ENCODE assay signal across 14 cellular contexts in genomic region chr3:58537412-58538301, GRCh38. TPM values are rescaled to one million over a fixed set of nuclear protein-coding genes. Genes with fewer than 3 reads are reported as not detected.
DNase-seq lines count a peak whose midpoint lies in the region; ATAC-seq and TF ChIP-seq lines count a peak whose summit lies in the region.
"Had no signal": no experiment of that assay in that cellular context is flagged by ENCODE, and none has a peak within 500 bp of the region (broad histone marks: within the 10 kb centered on the region; RNA-seq: fewer than 3 reads in every experiment).

No MANE protein-coding gene starts in this region.

- H3K36me3 ChIP-seq in cardiac muscle cell (no peaks in the 10 kb centered on the region), esophagus muscularis mucosa (peaks cover 0 to 24% (median 16%) of the 10 kb centered on the region in 4 donors), neural progenitor cell (no peaks in the 10 kb centered on the region), upper lobe of right lung (no peaks in the 10 kb centered on the region)

- no peaks in the 10 kb centered on the region for H3K79me2 ChIP-seq in neural progenitor cell (ENCODE audit: low read depth)

- TF ChIP-seq CTCF in cardiac muscle cell (IDR thresholded peaks at IDR 0.05; ENCODE audit: low read depth, low read length) (no peak), esophagus muscularis mucosa (IDR thresholded peaks at IDR 0.05) (no peak), neural progenitor cell (IDR thresholded peaks at IDR 0.05) (no peak), upper lobe of right lung (IDR thresholded peaks at IDR 0.05) (no peak)

- H3K4me3 Mint-ChIP-seq in neural progenitor cell: no peak overlapping the region
- H3K4me3 Mint-ChIP-seq: activated CD4-positive, alpha-beta T cell treated with anti-CD3 and anti-CD28 coated beads, Interleukin-2, amount 10 ng/mL, durations not matched to agents 7 days and 5 days; activated naive CD4-positive, alpha-beta T cell treated with anti-CD3 and anti-CD28 coated beads, Interleukin-2, amount 10 ng/mL, durations not matched to agents 7 days and 5 days had no signal

- H3K27me3 Mint-ChIP-seq in neural progenitor cell (ENCODE audit: insufficient read depth, low read depth): no peaks in the 10 kb centered on the region

- H3K4me3 ChIP-seq in cardiac muscle cell (no peak overlapping the region), esophagus muscularis mucosa (peak overlapping the region in 3 of 4 donors; percentile 49 to 52 (median 50)), neural progenitor cell (no peak overlapping the region), upper lobe of right lung (no peak overlapping the region)

- H3K4me2 ChIP-seq in neural progenitor cell: no peak overlapping the region

- H3K27me3 ChIP-seq in cardiac muscle cell (no peaks in the 10 kb centered on the region), esophagus muscularis mucosa (no peaks in the 10 kb centered on the region), neural progenitor cell (no peaks in the 10 kb centered on the region), upper lobe of right lung (no peaks in the 10 kb centered on the region)

- H3K4me1 Mint-ChIP-seq in neural progenitor cell: peaks cover 29% of the 10 kb centered on the region

- no peaks in the 10 kb centered on the region for H3F3A ChIP-seq in neural progenitor cell (ENCODE audit: low read depth)

- ATAC-seq in Right ventricle myocardium superior (ENCODE audit: poor library complexity) (no peak), upper lobe of right lung (peak; percentile 68)
- ATAC-seq: stimulated activated naive CD8-positive, alpha-beta T cell treated with anti-CD3 and anti-CD28 coated beads, Interleukin-15, Interleukin-2, amounts not matched to agents 100 U/mL and 50 U/mL, for 24 hours had no signal

- H3K4me1 ChIP-seq in cardiac muscle cell (ENCODE audit: low read depth) (peaks cover 27% of the 10 kb centered on the region), esophagus muscularis mucosa (peaks cover 28 to 43% (median 35%) of the 10 kb centered on the region in 4 donors), neural progenitor cell (peaks cover 11% of the 10 kb centered on the region), upper lobe of right lung (peaks cover 25% of the 10 kb centered on the region)

- no peak for TF ChIP-seq EP300 in esophagus muscularis mucosa (IDR thresholded peaks at IDR 0.05)

- peaks cover 2% of the 10 kb centered on the region for H3K9me3 Mint-ChIP-seq in neural progenitor cell
- H3K9me3 Mint-ChIP-seq: activated CD4-positive, alpha-beta T cell treated with anti-CD3 and anti-CD28 coated beads, Interleukin-2, amount 10 ng/mL, durations not matched to agents 7 days and 5 days; activated naive CD4-positive, alpha-beta T cell treated with anti-CD3 and anti-CD28 coated beads, Interleukin-2, amount 10 ng/mL, durations not matched to agents 7 days and 5 days had no signal

- TF ChIP-seq POLR2A in esophagus muscularis mucosa (IDR thresholded peaks at IDR 0.05; ENCODE audit: low read depth): no peak

- H3K27ac ChIP-seq in cardiac muscle cell (peak overlapping the region; percentile 94), esophagus muscularis mucosa (replicated peaks in 1 of 4) (peak overlapping the region; percentile 75 to 84 (median 82)), neural progenitor cell (no peak overlapping the region), upper lobe of right lung (peak overlapping the region; percentile 76)
- H3K27ac ChIP-seq: epithelial cell of prostate had no signal

- DNase-seq in cardiac muscle cell (ENCODE audit: low read depth in 1 of 2, low spot score in 1 of 2) (no peak), Right ventricle myocardium superior (no peak), esophagus muscularis mucosa (ENCODE audit: extremely low spot score) (peak; percentile 78), neural progenitor cell (ENCODE audit: low spot score) (no peak), upper lobe of right lung (no peak), NCI-H1092 (lab: John Stamatoyannopoulos, UW) (no peak), GDM1 (lab: John Stamatoyannopoulos, UW) (no peak), dedifferentiated amniotic fluid mesenchymal stem cell (ENCODE audit: extremely low spot score) (no peak)
- DNase-seq: activated CD4-positive, alpha-beta T cell treated with anti-CD3 and anti-CD28 coated beads, Interleukin-2, amount 10 ng/mL, durations not matched to agents 7 days and 5 days; activated naive CD4-positive, alpha-beta T cell treated with anti-CD3 and anti-CD28 coated beads, Interleukin-2, amount 10 ng/mL, durations not matched to agents 7 days and 5 days; kidney glomerular epithelial cell; NCI-H748 treated with DMSO at 0.1 percent for 48 hours; stimulated activated naive CD8-positive, alpha-beta T cell treated with anti-CD3 and anti-CD28 coated beads, Interleukin-15, Interleukin-2, amounts not matched to agents 100 U/mL and 50 U/mL, for 24 hours had no signal

- 67% methylated on average over 4 of the region's 4 CpGs for WGBS in esophagus muscularis mucosa

- H3K36me3 Mint-ChIP-seq in neural progenitor cell: no peaks in the 10 kb centered on the region
- H3K36me3 Mint-ChIP-seq: activated naive CD4-positive, alpha-beta T cell treated with anti-CD3 and anti-CD28 coated beads, Interleukin-2, amount 10 ng/mL, durations not matched to agents 7 days and 5 days had no signal

- peak overlapping the region; percentile 88 for H2AFZ ChIP-seq in neural progenitor cell (replicated peaks)

- H3K9me3 ChIP-seq in cardiac muscle cell (ENCODE audit: low read depth): no peaks in the 10 kb centered on the region
- no peaks in the 10 kb centered on the region for H3K9me3 ChIP-seq in esophagus muscularis mucosa
- no peaks in the 10 kb centered on the region for H3K9me3 ChIP-seq in neural progenitor cell (ENCODE audit: low read depth)
- no peaks in the 10 kb centered on the region for H3K9me3 ChIP-seq in upper lobe of right lung

- H3K27ac Mint-ChIP-seq in neural progenitor cell: peak overlapping the region; percentile 13
- H3K27ac Mint-ChIP-seq: activated naive CD4-positive, alpha-beta T cell treated with anti-CD3 and anti-CD28 coated beads, Interleukin-2, amount 10 ng/mL, durations not matched to agents 7 days and 5 days had no signal

- H3K9ac ChIP-seq in neural progenitor cell: no peak overlapping the region

- intact Hi-C loops in Right ventricle myocardium superior (cut with DNase I): no loop called here
- intact Hi-C loops in esophagus muscularis mucosa (cut with DNase I): loop anchor here (10.0 kb wide), 1 partner anchor 353 kb away; no protein-coding TSS in a partner anchor
- intact Hi-C loops in upper lobe of right lung (cut with DNase I): no loop called here

- no peaks in the 10 kb centered on the region for H4K20me1 ChIP-seq in neural progenitor cell (ENCODE audit: low read depth)

RNA-seq across cellular contexts. Expression of gene ACOX2, which starts 0.7 kb away (rescaled TPM):
- 18.9 and 27.3 TPM in 2 replicates for total RNA-seq in cardiac muscle cell
- 24.3 and 42.5 TPM in 2 replicates for polyA plus RNA-seq in cardiac muscle cell
- total RNA-seq in Right ventricle myocardium superior: 33.3 TPM
- 10 to 100 TPM; 18.3 to 28.9 (median 20.2) TPM for total RNA-seq in esophagus muscularis mucosa
- total RNA-seq in neural progenitor cell (ENCODE audit: low replicate concordance): 4.3 and 7.6 TPM in 2 replicates
- 20.1 TPM for total RNA-seq in upper lobe of right lung
- total RNA-seq: activated CD4-positive, alpha-beta T cell treated with anti-CD3 and anti-CD28 coated beads, Interleukin-2, amount 10 ng/mL, durations not matched to agents 7 days and 5 days had no signal

RNA-seq across cellular contexts. Expression of gene FAM107A, which starts 39.5 kb away (rescaled TPM):
- not detected in 2 replicates for total RNA-seq in cardiac muscle cell
- polyA plus RNA-seq in cardiac muscle cell: not detected in 2 replicates
- total RNA-seq in Right ventricle myocardium superior: 95.2 TPM
- 100 to 1,000 TPM in 2 of 4 donors, 10 to 100 TPM in 2; 35.7 to 107 (median 92.7) TPM for total RNA-seq in esophagus muscularis mucosa
- total RNA-seq in neural progenitor cell (ENCODE audit: low replicate concordance): 0.11 and 0.71 TPM in 2 replicates
- 91.5 TPM for total RNA-seq in upper lobe of right lung
- total RNA-seq: activated CD4-positive, alpha-beta T cell treated with anti-CD3 and anti-CD28 coated beads, Interleukin-2, amount 10 ng/mL, durations not matched to agents 7 days and 5 days had no signal

RNA-seq across cellular contexts. Expression of gene KCTD6, which starts 45.8 kb away (rescaled TPM):
- total RNA-seq in cardiac muscle cell: 15.7 and 17.6 TPM in 2 replicates
- 31.0 and 32.1 TPM in 2 replicates for polyA plus RNA-seq in cardiac muscle cell
- total RNA-seq in Right ventricle myocardium superior: 6.9 TPM
- 10 to 100 TPM; 13.6 to 16.8 (median 15.1) TPM for total RNA-seq in esophagus muscularis mucosa
- total RNA-seq in neural progenitor cell (ENCODE audit: low replicate concordance): 29.3 and 39.6 TPM in 2 replicates
- 8.2 TPM for total RNA-seq in upper lobe of right lung

Comparison
In these comparisons a context has a peak if more than half of its experiments do, and no peak if none do; other contexts are left out.
1. RNA of gene FAM107A, which starts 39.5 kb away (total RNA-seq): 35.7 to 107 TPM in esophagus muscularis mucosa, 95.2 TPM in Right ventricle myocardium superior (single experiment) and 91.5 TPM in upper lobe of right lung (single experiment); 0.11 to 0.71 TPM in neural progenitor cell and not detected in cardiac muscle cell; every median in the first group is over 10 times any median in the second.
2. H3K4me3 ChIP-seq: peak in esophagus muscularis mucosa (3 of 4); none in cardiac muscle cell (single experiment), neural progenitor cell (single experiment) and upper lobe of right lung (single experiment).